ENCODE assay signal across 1 cellular context in genomic region chr1:228974296-228974695, GRCh38.
TF ChIP-seq lines count a peak whose summit lies in the region.

No MANE protein-coding gene starts in this region.

TF ChIP-seq in HepG2, 621 proteins besides CTCF, POLR2A, EP300 and RAD21 (continued from another document):
- TF ChIP-seq ZNF275 (CRISPR knock-in tag; IDR thresholded peaks at IDR 0.05; ENCODE audit: borderline replicate concordance) (no peak), MYPOP (CRISPR knock-in tag; IDR thresholded peaks at IDR 0.05) (no peak), ZNF101 (CRISPR knock-in tag; IDR thresholded peaks at IDR 0.05; ENCODE audit: borderline replicate concordance, low read depth) (no peak), ZNF841 (CRISPR knock-in tag; IDR thresholded peaks at IDR 0.05; ENCODE audit: borderline replicate concordance) (no peak), ZNF83 (CRISPR knock-in tag; IDR thresholded peaks at IDR 0.05; ENCODE audit: borderline replicate concordance) (no peak), ZBED4 (CRISPR knock-in tag; IDR thresholded peaks at IDR 0.05; ENCODE audit: borderline replicate concordance) (no peak), MYNN (CRISPR knock-in tag; IDR thresholded peaks at IDR 0.05; ENCODE audit: low read depth) (no peak), TCF12 (IDR thresholded peaks at IDR 0.05) (no peak), TCF12 (CRISPR knock-in tag; IDR thresholded peaks at IDR 0.05) (no peak), ZNF691 (CRISPR knock-in tag; IDR thresholded peaks at IDR 0.05; ENCODE audit: borderline replicate concordance, low read depth) (no peak)
